In genomic region chr19:17348700-17349099, GRCh38 we compare ENCODE assay signal across 10 cellular contexts.
DNase-seq lines count a peak whose midpoint lies in the region; ATAC-seq and TF ChIP-seq lines count a peak whose summit lies in the region.
"Had no signal": no experiment of that assay in that cellular context is flagged by ENCODE, and none has a peak within 500 bp of the region (broad histone marks: within the 10 kb centered on the region; RNA-seq: fewer than 3 reads in every experiment).

No MANE protein-coding gene starts in this region.

- no peak for ATAC-seq in HG02798 (IDR thresholded peaks at IDR 0.05; ENCODE audit: poor library complexity, unreplicated experiment)
- ATAC-seq: activated CD8-positive, alpha-beta T cell treated with anti-CD3 and anti-CD28 coated beads, Interleukin-2, amount 10 ng/mL, durations not matched to agents 7 days and 5 days had no signal

- H3K9me3 ChIP-seq in tibial artery: no peaks in the 10 kb centered on the region

- H3K4me3 ChIP-seq in astrocyte of the cerebellum (ENCODE audit: low read depth, low read length) (peak overlapping the region; percentile 2), tibial artery (peak overlapping the region in 1 of 2 donors; percentile 13)

- intact Hi-C loops in tibial artery (cut with DNase I; ENCODE audit: low total_unique reads): no loop called here

- peak overlapping the region; percentile 39 to 47 for H3K27ac ChIP-seq in tibial artery
- H3K27ac ChIP-seq: 22Rv1 had no signal

- peak; percentile 47 for DNase-seq in DMS 273 (lab: John Stamatoyannopoulos, UW; ENCODE audit: unreplicated experiment)
- DNase-seq in DMS 273 treated with DMSO at 0.1 percent for 48 hours (lab: John Stamatoyannopoulos, UW): no peak
- peak; percentile 38 for DNase-seq in astrocyte of the cerebellum (ENCODE audit: low read depth)
- peak; percentile 95 for DNase-seq in islet precursor cell
- DNase-seq in tibial artery: peak; percentile 75 to 82
- no peak for DNase-seq in AML-193 (lab: John Stamatoyannopoulos, UW)
- DNase-seq in globus pallidus (ENCODE audit: low spot score): no peak
- DNase-seq: activated CD8-positive, alpha-beta T cell treated with anti-CD3 and anti-CD28 coated beads, Interleukin-2, amount 10 ng/mL, durations not matched to agents 7 days and 5 days had no signal

- no peaks in the 10 kb centered on the region for H3K36me3 ChIP-seq in tibial artery

- in situ Hi-C loops in astrocyte of the cerebellum (cut with HindIII; ENCODE audit: low sequenced_read_pairs): no loop called here

- TF ChIP-seq CTCF in astrocyte of the cerebellum (IDR thresholded peaks at IDR 0.05; ENCODE audit: low read depth, low read length, missing control alignments) (no peak), tibial artery (IDR thresholded peaks at IDR 0.05) (no peak)

- H3K27me3 ChIP-seq in tibial artery: peaks cover 0 to 5% of the 10 kb centered on the region in 2 donors

- H3K4me1 ChIP-seq in tibial artery: peaks cover 0 to 40% (median 31%) of the 10 kb centered on the region in 4 donors

Comparison
In these comparisons a context has a peak if more than half of its experiments do, and no peak if none do; other contexts are left out.
1. DNase-seq: peak in DMS 273 (single experiment), astrocyte of the cerebellum (single experiment), islet precursor cell (single experiment) and tibial artery (2 of 2); none in DMS 273 treated with DMSO at 0.1 percent for 48 hours (single experiment), AML-193 (0 of 2) and globus pallidus (single experiment).